11 cellular contexts compared by ENCODE assay signal in the genomic region with DNA sequence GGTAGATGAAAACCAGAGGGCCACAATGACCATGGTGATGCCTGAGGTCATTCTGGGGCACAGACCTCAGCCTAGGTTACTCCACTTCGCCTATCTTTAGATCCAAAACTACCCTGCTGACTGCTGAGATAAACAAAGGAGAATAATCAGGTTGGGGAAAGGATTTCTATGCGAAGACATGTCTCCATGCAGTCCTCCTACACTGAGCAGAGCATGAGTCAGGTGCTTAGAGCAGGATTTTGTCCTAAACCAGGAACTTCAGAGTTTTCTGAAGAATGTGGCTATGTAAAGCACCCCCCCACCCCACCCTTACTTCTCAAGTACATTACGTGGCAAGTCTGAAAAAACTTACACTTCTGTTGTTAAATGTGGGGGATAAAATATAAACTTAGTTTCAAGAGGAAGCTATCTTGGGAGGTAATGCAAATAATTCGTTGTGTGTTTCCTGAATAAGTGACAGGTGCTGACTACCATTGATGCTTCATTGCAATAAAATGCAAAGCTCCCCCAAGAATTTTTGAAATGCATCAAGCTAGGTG. TPM values are rescaled to one million over a fixed set of nuclear protein-coding genes. Genes with fewer than 3 reads are reported as not detected.
DNase-seq lines count a peak whose midpoint lies in the region; ATAC-seq and TF ChIP-seq lines count a peak whose summit lies in the region.
"Had no signal": no experiment of that assay in that cellular context is flagged by ENCODE, and none has a peak within 500 bp of the region (broad histone marks: within the 10 kb centered on the region; RNA-seq: fewer than 3 reads in every experiment).

No MANE protein-coding gene starts in this region.

- H2BK5ac ChIP-seq in H9 (ENCODE audit: insufficient read length, low read length), result no peak overlapping the region

- DNase-seq in M059J (ENCODE audit: low read depth) (peak; percentile 60), naive B cell (peak; percentile 58), H9 (no peak), GM13976 (ENCODE audit: low spot score) (no peak), esophagus squamous epithelium (lab: John Stamatoyannopoulos, UW) (no peak), ovary (no peak)
- DNase-seq: activated CD4-positive, alpha-beta T cell treated with anti-CD3 and anti-CD28 coated beads, Interleukin-2, amount 10 ng/mL, durations not matched to agents 24 days and 14 days; natural killer cell; NCI-H82 had no signal

- no peak overlapping the region for H3K23ac ChIP-seq in H9 (ENCODE audit: insufficient read length, low read depth, low read length)

- no peaks in the 10 kb centered on the region for H4K20me1 ChIP-seq in H9 (ENCODE audit: control insufficient read depth, insufficient read depth, insufficient read length)

- TF ChIP-seq CTCF in H9 (conservative IDR thresholded peaks at IDR 0.05), result no peak
- TF ChIP-seq CTCF in GM13976 (IDR thresholded peaks at IDR 0.05; ENCODE audit: borderline replicate concordance, control extremely low read depth, extremely low read depth, insufficient read depth, missing control alignments), result no peak
- TF ChIP-seq CTCF in esophagus squamous epithelium (IDR thresholded peaks at IDR 0.05), result no peak
- TF ChIP-seq CTCF in ovary (IDR thresholded peaks at IDR 0.05), result no peak

- H3K79me2 ChIP-seq in H9 (ENCODE audit: insufficient read depth, low read length), result no peaks in the 10 kb centered on the region

- no peaks in the 10 kb centered on the region for H3K9me3 ChIP-seq in H9 (ENCODE audit: control insufficient read depth, low read depth, low read length)
- H3K9me3 ChIP-seq in esophagus squamous epithelium, result no peaks in the 10 kb centered on the region
- H3K9me3 ChIP-seq in ovary, result no peaks in the 10 kb centered on the region

- H2BK120ac ChIP-seq in H9 (ENCODE audit: low read depth, low read length, poor library complexity, severe bottlenecking), result no peak overlapping the region

- H2BK20ac ChIP-seq in H9 (ENCODE audit: low read depth, low read length, poor library complexity, severe bottlenecking), result no peak overlapping the region

- no peak overlapping the region for H3K18ac ChIP-seq in H9 (ENCODE audit: insufficient read length, low read depth, low read length)

- no peaks in the 10 kb centered on the region for H3K9me3 Mint-ChIP-seq in naive B cell
- H3K9me3 Mint-ChIP-seq in H9, result no peaks in the 10 kb centered on the region
- H3K9me3 Mint-ChIP-seq: natural killer cell had no signal

- no peak overlapping the region for H2AK5ac ChIP-seq in H9 (ENCODE audit: insufficient read length, low read length)

- no peak overlapping the region for H3T11ph ChIP-seq in H9 (ENCODE audit: low read length)

- H3K27me3 ChIP-seq in H9 (ENCODE audit: insufficient read depth, low read length) (no peaks in the 10 kb centered on the region), esophagus squamous epithelium (no peaks in the 10 kb centered on the region), ovary (no peaks in the 10 kb centered on the region)

- TF ChIP-seq EP300 in ovary (IDR thresholded peaks at IDR 0.05), result no peak

- H3K14ac ChIP-seq in H9 (ENCODE audit: insufficient read depth, low read length), result no peak overlapping the region

- no peak overlapping the region for H2BK12ac ChIP-seq in H9 (ENCODE audit: insufficient read length, low read depth, low read length)

- no peaks in the 10 kb centered on the region for H3K36me3 Mint-ChIP-seq in naive B cell
- H3K36me3 Mint-ChIP-seq in H9 (ENCODE audit: insufficient read depth in 1 of 3, low read depth in 3 of 3), result no peaks in the 10 kb centered on the region
- H3K36me3 Mint-ChIP-seq: natural killer cell had no signal

- no peak overlapping the region for H3K9ac ChIP-seq in H9 (ENCODE audit: extremely low read depth, insufficient read length, low read length)

- H3K27ac ChIP-seq in H9 (ENCODE audit: insufficient read length, low read depth, low read length) (no peak overlapping the region), esophagus squamous epithelium (no peak overlapping the region), ovary (no peak overlapping the region)

- H3K4me3 Mint-ChIP-seq in naive B cell (peak overlapping the region in 6 of 8 donors; percentile 6 to 81 (median 50)), H9 (no peak overlapping the region)
- H3K4me3 Mint-ChIP-seq: activated CD4-positive, alpha-beta T cell treated with anti-CD3 and anti-CD28 coated beads, Interleukin-2, amount 10 ng/mL, durations not matched to agents 24 days and 14 days; natural killer cell had no signal

- no peak overlapping the region for H4K91ac ChIP-seq in H9 (ENCODE audit: insufficient read length, low read depth, low read length)

- ATAC-seq in GM18861 (IDR thresholded peaks at IDR 0.05; ENCODE audit: unreplicated experiment) (peak; percentile 38), HG02588 (IDR thresholded peaks at IDR 0.05; ENCODE audit: unreplicated experiment) (peak; percentile 50), naive B cell (ENCODE audit: low read depth in 2 of 2) (peak; percentile 85 to 88)
- ATAC-seq: natural killer cell had no signal

- H3K27ac Mint-ChIP-seq in naive B cell (peak overlapping the region in 2 of 6 donors; percentile 56 to 88), H9 (no peak overlapping the region; a peak in 1 of 7 replicates)
- H3K27ac Mint-ChIP-seq: activated CD4-positive, alpha-beta T cell treated with anti-CD3 and anti-CD28 coated beads, Interleukin-2, amount 10 ng/mL, durations not matched to agents 24 days and 14 days; natural killer cell had no signal

- H3K56ac ChIP-seq in H9 (ENCODE audit: insufficient read length, low read depth, low read length), result no peak overlapping the region

- H4K5ac ChIP-seq in H9 (ENCODE audit: insufficient read length, low read depth, low read length), result no peak overlapping the region

- in situ Hi-C loops in GM13976 (cut with MboI; ENCODE audit: low sequenced_read_pairs, unreplicated experiment), result no loop called here

- H3K36me3 ChIP-seq in esophagus squamous epithelium, result peaks cover 0 to 1% (median 0%) of the 10 kb centered on the region in 3 donors
- H3K36me3 ChIP-seq in ovary, result no peaks in the 10 kb centered on the region

- no peak overlapping the region for H2AFZ ChIP-seq in H9 (ENCODE audit: low read length)

- H2BK15ac ChIP-seq in H9 (ENCODE audit: low read depth, low read length), result no peak overlapping the region

- H3K4me2 ChIP-seq in H9 (ENCODE audit: insufficient read depth, insufficient read length, low read length), result no peak overlapping the region

- H3K27me3 Mint-ChIP-seq in naive B cell, result peaks cover 4 to 7% (median 6%) of the 10 kb centered on the region in 3 donors
- H3K27me3 Mint-ChIP-seq in H9 (ENCODE audit: low read depth), result no peaks in the 10 kb centered on the region
- H3K27me3 Mint-ChIP-seq: activated CD4-positive, alpha-beta T cell treated with anti-CD3 and anti-CD28 coated beads, Interleukin-2, amount 10 ng/mL, durations not matched to agents 24 days and 14 days had no signal

- intact Hi-C loops in esophagus squamous epithelium (cut with DNase I) (no loop called here), ovary (cut with DNase I) (no loop called here)

- H3K79me1 ChIP-seq in H9 (ENCODE audit: insufficient read depth, low read depth, low read length, poor library complexity, severe bottlenecking), result no peaks in the 10 kb centered on the region

- H3K4me1 ChIP-seq in H9 (ENCODE audit: insufficient read depth, low read length) (peaks cover 2% of the 10 kb centered on the region), esophagus squamous epithelium (peaks cover 5 to 30% (median 15%) of the 10 kb centered on the region in 3 donors), ovary (ENCODE audit: insufficient read depth) (no peaks in the 10 kb centered on the region)

- no peak overlapping the region for H4K8ac ChIP-seq in H9 (replicated peaks; ENCODE audit: insufficient read length, low read depth, low read length)

- no peak overlapping the region for H3K4ac ChIP-seq in H9 (ENCODE audit: low read depth, low read length)

- H3K4me1 Mint-ChIP-seq in naive B cell, result peaks cover 44 to 50% (median 49%) of the 10 kb centered on the region in 3 donors
- peaks cover 9 to 11% of the 10 kb centered on the region in 2 experiments for H3K4me1 Mint-ChIP-seq in H9

- no peak for TF ChIP-seq POLR2A in esophagus squamous epithelium (IDR thresholded peaks at IDR 0.05)
- no peak for TF ChIP-seq POLR2A in ovary (IDR thresholded peaks at IDR 0.05)

- H3K23me2 ChIP-seq in H9 (ENCODE audit: insufficient read length, low read depth, low read length, poor library complexity, severe bottlenecking), result no peaks in the 10 kb centered on the region

- no peak overlapping the region for H3K4me3 ChIP-seq in esophagus squamous epithelium
- H3K4me3 ChIP-seq in ovary, result no peak overlapping the region

- WGBS in H9 (ENCODE audit: extremely low coverage, insufficient read length, low lambda C conversion rate), result no CpG with 5 or more reads among the region's 4 CpGs
- 31 to 42% methylated on average over 4 of the region's 4 CpGs for WGBS in esophagus squamous epithelium, 2 donors
- 72 to 78% (median 78%) methylated on average over 4 of the region's 4 CpGs for WGBS in ovary, 3 donors

RNA-seq across cellular contexts. Expression of gene PDCD1LG2, which starts 19.4 kb away (rescaled TPM):
- total RNA-seq in M059J (2014; rRNA removed; shearing (Covaris generic)), result 20.7 and 28.1 TPM in 2 replicates
- under 1 TPM in 2 of 6 donors, not detected in 4; 0.13 to 0.49 TPM for polyA plus RNA-seq in naive B cell (ENCODE audit: low read depth in 6 of 6)
- not detected in 2 replicates for total RNA-seq in H9 (2021)
- 1 to 10 TPM in 1 of 4 donors, under 1 TPM in 3; 0.23 to 3.6 (median 0.31) TPM for total RNA-seq in esophagus squamous epithelium
- 1 to 10 TPM in 4 of 7 donors, under 1 TPM in 3; 0.51 to 2.0 (median 1.2) TPM for total RNA-seq in ovary
- polyA plus RNA-seq in ovary, result 1 to 10 TPM in 1 of 2 donors, under 1 TPM in 1; 0.70 to 5.0 TPM

Comparison
In these comparisons a context has a peak if more than half of its experiments do, and no peak if none do; other contexts are left out.
1. DNase-seq: peak in M059J (single experiment) and naive B cell (single experiment); none in H9 (single experiment), GM13976 (single experiment), esophagus squamous epithelium (single experiment) and ovary (0 of 5).
2. H3K4me3 Mint-ChIP-seq: peak in naive B cell (6 of 8); none in H9 (0 of 2).
3. Peak in every context shown above with its lines, with median percentiles within 50 percentile points of each other: ATAC-seq.